Comparison of ENCODE assay signal across 13 cellular contexts in the genomic region with DNA sequence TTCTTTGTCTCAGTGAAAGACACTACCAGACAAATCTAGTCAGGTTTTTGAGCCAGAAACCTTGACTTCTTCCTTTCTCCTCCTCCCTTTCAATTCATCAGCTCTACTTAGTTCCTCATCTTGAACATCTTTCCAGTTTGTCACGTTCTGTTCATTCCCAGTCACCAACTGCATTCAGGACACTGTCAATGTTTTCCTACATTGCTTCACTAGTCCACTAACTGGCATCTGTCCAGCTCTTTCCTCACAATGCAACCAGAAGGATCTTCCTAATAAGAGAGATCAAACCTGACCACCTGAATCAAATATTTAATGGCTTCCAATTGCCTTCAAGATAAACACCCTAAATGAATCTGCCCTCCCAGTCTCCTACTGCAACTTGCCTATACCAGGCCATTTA. TPM values are rescaled to one million over a fixed set of nuclear protein-coding genes. Genes with fewer than 3 reads are reported as not detected.
A peak's percentile ranks its signal among the peaks of the same experiment; 100 is the strongest.
DNase-seq lines count a peak whose midpoint lies in the region; ATAC-seq, FAIRE-seq and TF ChIP-seq lines count a peak whose summit lies in the region.
"Had no signal": no experiment of that assay in that cellular context is flagged by ENCODE, and none has a peak within 500 bp of the region (broad histone marks: within the 10 kb centered on the region; RNA-seq: fewer than 3 reads in every experiment).

No MANE protein-coding gene starts in this region.

- DNase-seq in ELR (ENCODE audit: low read depth), result peak; percentile 17
- peak; percentile 27 for DNase-seq in RCC 7860 (ENCODE audit: low spot score)
- DNase-seq in foreskin fibroblast, result peak; percentile 54 to 77
- DNase-seq in renal cortical epithelial cell (ENCODE audit: low read depth), result peak; percentile 81
- no peak for DNase-seq in activated naive CD4-positive, alpha-beta T cell treated with anti-CD3 and anti-CD28 coated beads for 36 hours
- no peak for DNase-seq in NCI-H1694 (lab: John Stamatoyannopoulos, UW)
- DNase-seq in GM12891 (ENCODE audit: insufficient read length, low spot score), result no peak
- DNase-seq: CD4-positive, CD25-positive, alpha-beta regulatory T cell; left colon; NCI-H1436 treated with DMSO at 0.1 percent for 48 hours; stimulated activated CD4-positive, alpha-beta T cell treated with anti-CD3 and anti-CD28 coated beads, Interleukin-4, amount 100 ng/mL, for 1 hour had no signal

- CTCF ChIA-PET in activated naive CD4-positive, alpha-beta T cell treated with anti-CD3 and anti-CD28 coated beads for 36 hours (lab: Charles Lee), result no interaction called here

- H3K4me3 ChIP-seq in foreskin fibroblast (ENCODE audit: low read depth in 1 of 2, low read length in 2 of 2), result no peak overlapping the region
- H3K4me3 ChIP-seq: cardiac muscle cell had no signal

- no peaks in the 10 kb centered on the region for H3K9me3 Mint-ChIP-seq in activated naive CD4-positive, alpha-beta T cell treated with anti-CD3 and anti-CD28 coated beads for 36 hours

- no peak for TF ChIP-seq CTCF in foreskin fibroblast (IDR thresholded peaks at IDR 0.05; ENCODE audit: low read depth, low read length)

- no peaks in the 10 kb centered on the region for H3K36me3 Mint-ChIP-seq in activated naive CD4-positive, alpha-beta T cell treated with anti-CD3 and anti-CD28 coated beads for 36 hours (ENCODE audit: low read depth)
- H3K36me3 Mint-ChIP-seq: CD4-positive, CD25-positive, alpha-beta regulatory T cell had no signal

- H3K27ac Mint-ChIP-seq in activated naive CD4-positive, alpha-beta T cell treated with anti-CD3 and anti-CD28 coated beads for 36 hours, result no peak overlapping the region

- H3K4me1 Mint-ChIP-seq in activated naive CD4-positive, alpha-beta T cell treated with anti-CD3 and anti-CD28 coated beads for 36 hours (ENCODE audit: low read depth), result no peaks in the 10 kb centered on the region
- H3K4me1 Mint-ChIP-seq: CD4-positive, CD25-positive, alpha-beta regulatory T cell had no signal

- H3K4me3 Mint-ChIP-seq in activated naive CD4-positive, alpha-beta T cell treated with anti-CD3 and anti-CD28 coated beads for 36 hours, result no peak overlapping the region
- H3K4me3 Mint-ChIP-seq: CD4-positive, CD25-positive, alpha-beta regulatory T cell had no signal

- intact Hi-C loops in activated naive CD4-positive, alpha-beta T cell treated with anti-CD3 and anti-CD28 coated beads for 36 hours (cut with micrococcal nuclease), result no loop called here

- peaks cover 2% of the 10 kb centered on the region for H3K27me3 Mint-ChIP-seq in activated naive CD4-positive, alpha-beta T cell treated with anti-CD3 and anti-CD28 coated beads for 36 hours (ENCODE audit: low read depth)

- no peak for TF ChIP-seq POLR2A in GM12891 (IDR thresholded peaks at IDR 0.05; ENCODE audit: low read depth, low read length)

- FAIRE-seq in RCC 7860 (lab: Jason Lieb, UNC) (no peak), GM12891 (lab: Jason Lieb, UNC) (no peak)

- no peak for ATAC-seq in esophagus mucosa
- ATAC-seq: left colon had no signal

TF ChIP-seq in GM12891, 5 proteins besides CTCF, POLR2A, EP300 and RAD21:
- TF ChIP-seq TAF1 (IDR thresholded peaks at IDR 0.05; ENCODE audit: low read depth, low read length) (no peak), POLR2AphosphoS5 (IDR thresholded peaks at IDR 0.05; ENCODE audit: low read depth, low read length) (no peak), POU2F2 (IDR thresholded peaks at IDR 0.05; ENCODE audit: low read depth, low read length) (no peak), PAX5 (IDR thresholded peaks at IDR 0.05; ENCODE audit: insufficient read depth, low read length, severe bottlenecking) (no peak), SPI1 (IDR thresholded peaks at IDR 0.05; ENCODE audit: low read depth, low read length) (no peak)

RNA-seq across cellular contexts. Expression of gene SYNPO2, which starts 52.5 kb away (rescaled TPM):
- total RNA-seq in renal cortical epithelial cell (0.35 and 1.2 TPM in 2 replicates), esophagus mucosa (13.3 TPM)
- under 1 TPM in 1 of 2 experiments, not detected in 1; 0.14 TPM for total RNA-seq in activated naive CD4-positive, alpha-beta T cell treated with anti-CD3 and anti-CD28 coated beads for 36 hours
- 0.13 TPM for polyA plus RNA-seq in GM12891 (2012; ENCODE audit: low read depth, missing spikeins)

Comparison
In these comparisons a context has a peak if more than half of its experiments do, and no peak if none do; other contexts are left out.
1. DNase-seq: peak in ELR (single experiment), RCC 7860 (single experiment), foreskin fibroblast (2 of 2) and renal cortical epithelial cell (single experiment); none in activated naive CD4-positive, alpha-beta T cell treated with anti-CD3 and anti-CD28 coated beads for 36 hours (single experiment), NCI-H1694 (single experiment) and GM12891 (single experiment).